Comparison of ENCODE assay signal across 10 cellular contexts in the genomic region with DNA sequence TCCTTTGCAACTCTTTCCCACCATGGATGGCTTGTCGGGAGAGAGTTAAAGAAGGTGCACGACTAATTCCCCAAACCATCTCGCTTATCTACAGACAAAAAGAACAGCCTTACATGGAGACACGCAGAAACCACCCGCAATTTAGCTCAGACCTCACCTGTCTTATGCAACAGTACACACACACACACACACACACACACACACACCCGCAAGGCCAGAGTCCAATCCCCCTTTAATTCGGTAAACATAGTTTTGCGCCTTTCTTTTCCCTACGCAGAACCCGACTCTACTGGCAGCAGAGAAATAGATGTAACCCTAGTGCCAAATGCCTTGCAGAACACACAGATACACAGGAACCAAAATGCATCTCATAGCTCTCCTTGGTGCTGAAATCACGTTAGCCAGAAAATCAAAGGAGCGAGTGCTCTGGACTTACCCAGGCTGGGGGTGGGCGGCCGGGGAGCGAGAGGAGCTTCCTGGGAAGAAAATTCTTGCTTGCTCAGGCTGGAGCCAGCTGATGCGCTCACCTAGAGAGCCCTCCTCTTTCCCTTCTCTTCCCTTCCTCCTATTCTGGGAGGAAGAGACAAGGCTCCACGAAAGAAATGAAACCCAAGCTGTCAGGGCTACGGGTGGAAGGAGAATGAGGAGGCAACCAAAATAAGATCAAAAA. TPM values are rescaled to one million over a fixed set of nuclear protein-coding genes. Genes with fewer than 3 reads are reported as not detected.
DNase-seq lines count a peak whose midpoint lies in the region; ATAC-seq, FAIRE-seq and TF ChIP-seq lines count a peak whose summit lies in the region.
"Had no signal": no experiment of that assay in that cellular context is flagged by ENCODE, and none has a peak within 500 bp of the region (broad histone marks: within the 10 kb centered on the region; RNA-seq: fewer than 3 reads in every experiment).

No MANE protein-coding gene starts in this region.

- POLR2A ChIA-PET in H1 (lab: Charles Lee; ENCODE audit: partially characterized antibody) = no interaction called here

- H2BK12ac ChIP-seq in H1 (ENCODE audit: low read depth, low read length) = no peak overlapping the region

- TF ChIP-seq RAD21 in H1 (IDR thresholded peaks at IDR 0.05 in 1 of 2, conservative IDR thresholded peaks at IDR 0.05 in 1 of 2; ENCODE audit: low read depth in 2 of 2, low read length in 2 of 2) (peak in 1 of 2 experiments; percentile 31; a peak in 1 of 4 replicates), neural cell (conservative IDR thresholded peaks at IDR 0.05) (no peak)

- no peak overlapping the region; the same call in 1 of the 2 replicates for H2BK15ac ChIP-seq in H1 (ENCODE audit: low read length)

- H3F3A ChIP-seq in neural cell (ENCODE audit: insufficient read depth, low read length, poor library complexity, severe bottlenecking) = no peaks in the 10 kb centered on the region

- no peak for TF ChIP-seq POLR2A in H1 (IDR thresholded peaks at IDR 0.05; ENCODE audit: control extremely low read depth in 1 of 2, low read depth in 2 of 2, low read length in 2 of 2)

- H3K79me2 ChIP-seq in H1 (ENCODE audit: control insufficient read depth in 1 of 2, insufficient read depth in 2 of 2, low read length in 2 of 2) = no peaks in the 10 kb centered on the region
- no peaks in the 10 kb centered on the region for H3K79me2 ChIP-seq in neural cell (replicated peaks; ENCODE audit: insufficient read depth, low read length)

- peak overlapping the region; percentile 57 to 60 for H3K4me2 ChIP-seq in H1 (ENCODE audit: insufficient read depth in 1 of 2, low read depth in 2 of 2, low read length in 2 of 2)
- no peak overlapping the region for H3K4me2 ChIP-seq in neural cell (ENCODE audit: low read length)
- H3K4me2 ChIP-seq: PC-9 had no signal

- CTCF ChIA-PET in H1 (lab: Charles Lee; ENCODE audit: partially characterized antibody) = interaction anchor here (0.6 to 9.8 kb wide), 46 partner anchors 10 to 369 kb away, joined by 3 to 277 read pairs (median 5); no protein-coding TSS in a partner anchor

- FAIRE-seq in H1 (lab: Jason Lieb, UNC) = peak; percentile 39

- no peak overlapping the region for H2BK5ac ChIP-seq in H1 (ENCODE audit: low read depth, low read length)

- H4K91ac ChIP-seq in H1 (replicated peaks; ENCODE audit: insufficient read length, low read length) = no peak overlapping the region

- H3K56ac ChIP-seq in H1 (replicated peaks; ENCODE audit: insufficient read length, low read depth, low read length) = no peak overlapping the region

- H3K18ac ChIP-seq in H1 (ENCODE audit: extremely low read depth, low read length) = no peak overlapping the region

- TF ChIP-seq CTCF in GM12865 (IDR thresholded peaks at IDR 0.05; ENCODE audit: insufficient read depth, low read depth, low read length, missing control alignments) (no peak), H1 (IDR thresholded peaks at IDR 0.05; ENCODE audit: control extremely low read depth in 1 of 3, insufficient read depth in 1 of 3, low read depth in 1 of 3, low read length in 3 of 3) (no peak), neural cell (IDR thresholded peaks at IDR 0.05; ENCODE audit: poor library complexity, severe bottlenecking) (no peak), omental fat pad (IDR thresholded peaks at IDR 0.05) (no peak)

- peaks cover 0 to 7% (median 3%) of the 10 kb centered on the region in 4 experiments; a peak in 3 of 7 replicates for H3K4me1 ChIP-seq in H1 (replicated peaks in 1 of 4; ENCODE audit: control insufficient read depth in 3 of 4, insufficient read depth in 4 of 4, low read length in 3 of 4)

- H4K20me1 ChIP-seq in H1 (replicated peaks in 1 of 2; ENCODE audit: control insufficient read depth in 1 of 2, insufficient read depth in 2 of 2, low read length in 2 of 2) (peaks cover 2% of the 10 kb centered on the region in 2 experiments), neural cell (ENCODE audit: insufficient read depth) (no peaks in the 10 kb centered on the region)

- H3K4ac ChIP-seq in H1 (replicated peaks; ENCODE audit: insufficient read length, low read depth, low read length) = no peak overlapping the region

- no peak overlapping the region for H2AK5ac ChIP-seq in H1 (ENCODE audit: low read depth, low read length)

- H3K27ac ChIP-seq in H1 (ENCODE audit: low read depth, low read length) = no peak overlapping the region
- H3K27ac ChIP-seq in neural cell (ENCODE audit: low read length) = no peak overlapping the region
- H3K27ac ChIP-seq: PC-9 had no signal

- H3K27me3 ChIP-seq in H1 (replicated peaks in 1 of 4; ENCODE audit: control insufficient read depth in 3 of 4, extremely low read depth in 1 of 4, insufficient read depth in 3 of 4, low read length in 3 of 4) = peaks cover 0 to 6% (median 0%) of the 10 kb centered on the region in 4 experiments; a peak in 2 of 7 replicates
- no peaks in the 10 kb centered on the region for H3K27me3 ChIP-seq in neural cell (ENCODE audit: insufficient read depth, low read depth, low read length)

- H3K23me2 ChIP-seq in H1 (ENCODE audit: low read depth, low read length) = no peaks in the 10 kb centered on the region; the same call in 1 of the 2 replicates

- TF ChIP-seq EP300 in H1 (IDR thresholded peaks at IDR 0.05; ENCODE audit: borderline replicate concordance in 1 of 2, low read depth in 2 of 2, low read length in 2 of 2) (no peak), neural cell (conservative IDR thresholded peaks at IDR 0.05; ENCODE audit: poor library complexity, severe bottlenecking) (no peak)

- no peak overlapping the region for H3K23ac ChIP-seq in H1 (ENCODE audit: insufficient read length)

- WGBS in H1 (ENCODE audit: extremely low coverage in 1 of 2, insufficient coverage in 1 of 2, insufficient read length in 1 of 2, insufficient replicate concordance in 2 of 2, low coverage in 1 of 2, low lambda C conversion rate in 2 of 2, missing lambda C conversion rate in 1 of 2), 2 experiments = 40% methylated on average over 17 of the region's 18 CpGs; no CpG with 5 or more reads in 1 of the 2 experiments

- ATAC-seq in HG03457 (IDR thresholded peaks at IDR 0.05; ENCODE audit: unreplicated experiment) (no peak), omental fat pad (ENCODE audit: low FRiP score) (no peak)

- H2BK120ac ChIP-seq in H1 (replicated peaks; ENCODE audit: low read depth, low read length) = no peak overlapping the region

- no peaks in the 10 kb centered on the region for H3K79me1 ChIP-seq in H1 (ENCODE audit: low read depth, low read length)

- no peaks in the 10 kb centered on the region for H3K36me3 ChIP-seq in H1 (ENCODE audit: control insufficient read depth in 2 of 4, insufficient read depth in 4 of 4, low read length in 3 of 4)
- H3K36me3 ChIP-seq in neural cell (ENCODE audit: insufficient read depth, low read length) = no peaks in the 10 kb centered on the region

- H2AFZ ChIP-seq in H1 (ENCODE audit: low read length) = no peak overlapping the region
- no peak overlapping the region for H2AFZ ChIP-seq in neural cell (ENCODE audit: low read depth, low read length)
- H2AFZ ChIP-seq: PC-9 had no signal

- no peak overlapping the region for H3K9ac ChIP-seq in H1 (replicated peaks in 1 of 4; ENCODE audit: extremely low read depth in 1 of 4, low read depth in 3 of 4, low read length in 3 of 4)
- peak overlapping the region; percentile 15 for H3K9ac ChIP-seq in neural cell (ENCODE audit: low read length)

- H2BK20ac ChIP-seq in H1 (ENCODE audit: low read length) = no peak overlapping the region

- no peaks in the 10 kb centered on the region for H3K9me3 ChIP-seq in H1 (ENCODE audit: insufficient read depth in 2 of 2, low read depth in 1 of 2, low read length in 1 of 2)
- H3K9me3 ChIP-seq in neural cell (ENCODE audit: low read length) = no peaks in the 10 kb centered on the region

- H3K9me2 ChIP-seq in neural cell (ENCODE audit: insufficient read depth, low read length) = no peaks in the 10 kb centered on the region

- no peak overlapping the region for H3K14ac ChIP-seq in H1 (ENCODE audit: insufficient read length)

- no peak overlapping the region for H4K5ac ChIP-seq in H1 (ENCODE audit: insufficient read length, low read depth, low read length)

- peak; percentile 31 for DNase-seq in GM12865 (ENCODE audit: low read depth)
- peak; percentile 7 for DNase-seq in NCI-H226
- DNase-seq in H1 (ENCODE audit: low read depth in 1 of 2, low spot score in 2 of 2) = peak in 1 of 2 experiments; percentile 59
- DNase-seq in activated CD8-positive, alpha-beta memory T cell treated with anti-CD3 and anti-CD28 coated beads, Interleukin-2, amount 50 U/mL, for 48 hours = no peak
- no peak for DNase-seq in activated T-cell treated with anti-CD3 and anti-CD28 coated beads, Interleukin-2, amount 50 U/mL, for 48 hours
- DNase-seq in omental fat pad (ENCODE audit: low spot score) = no peak
- DNase-seq: PC-9; stimulated activated CD4-positive, alpha-beta T cell treated with anti-CD3 and anti-CD28 coated beads, Interleukin-15, amount 100 ng/mL, for 24 hours had no signal

- no peak overlapping the region for H3K4me3 ChIP-seq in GM12865 (ENCODE audit: low read depth, low read length)
- peak overlapping the region; percentile 12 to 31 (median 18); a peak in 6 of 8 replicates for H3K4me3 ChIP-seq in H1 (ENCODE audit: extremely low read depth in 1 of 4, insufficient read depth in 2 of 4, low read depth in 3 of 4, low read length in 4 of 4)
- H3K4me3 ChIP-seq in neural cell (ENCODE audit: low read length) = peak overlapping the region; percentile 53
- H3K4me3 ChIP-seq: PC-9 had no signal

- H4K8ac ChIP-seq in H1 (ENCODE audit: extremely low read depth, insufficient read depth, low read length) = no peak overlapping the region

TF ChIP-seq in H1, 55 proteins besides CTCF, POLR2A, EP300 and RAD21 (continues in another document):
- TF ChIP-seq CBX5 (IDR thresholded peaks at IDR 0.05; ENCODE audit: low read depth, low read length) = no peak
- TF ChIP-seq RBBP5 (IDR thresholded peaks at IDR 0.05; ENCODE audit: borderline replicate concordance, low read depth, low read length) = 0 out of 2 replicates have a peak, but pooled peaks have one; percentile 28

TF ChIP-seq in neural cell, 6 proteins besides CTCF, POLR2A, EP300 and RAD21 (continues in another document):
- TF ChIP-seq EZH2 (IDR thresholded peaks at IDR 0.05; ENCODE audit: borderline replicate concordance, insufficient read depth, low read length, poor library complexity, severe bottlenecking) = no peak
- TF ChIP-seq POLR2AphosphoS5 (IDR thresholded peaks at IDR 0.05) = no peak

RNA-seq across cellular contexts. Expression of a gene that starts 0.5 kb away (rescaled TPM):
- total RNA-seq in H1 (2021; fragmentation: NEBNext Ultra II Directional; extraction: Animal tissue kit (Norgen Biotek cat#: 25700)) = not detected in 2 replicates
- polyA plus RNA-seq in H1 (2011; rRNA removed) = 0.02 and 0.03 TPM in 2 replicates
- not detected for polyA plus RNA-seq in H1 (2011; cell fraction: cytosol; rRNA removed)
- 0.01 TPM for polyA plus RNA-seq in H1 (2011; cell fraction: nucleus; rRNA removed)
- 0.01 TPM in 1 of 4 replicates, not detected in the others for polyA plus RNA-seq in H1 (2012, experiment 1 of 2)
- not detected for polyA plus RNA-seq in H1 (2012, experiment 2 of 2)
- 0.02 TPM for polyA plus RNA-seq in H1 (2013, experiment 1 of 2)
- under 0.01 TPM for polyA plus RNA-seq in H1 (2013, experiment 2 of 2)
- polyA minus RNA-seq in H1 (2011; rRNA and poly(A)+ RNA removed) = 0.05 TPM in 1 of 2 replicates, not detected in the other
- polyA minus RNA-seq in H1 (2011; cell fraction: cytosol; rRNA and poly(A)+ RNA removed) = not detected
- polyA minus RNA-seq in H1 (2011; cell fraction: nucleus; rRNA and poly(A)+ RNA removed) = not detected
- polyA plus RNA-seq in neural cell = 1.4 and 2.1 TPM in 2 replicates
- 3.9 and 5.6 TPM in 2 replicates for polyA minus RNA-seq in neural cell
- total RNA-seq in omental fat pad = under 1 TPM in 1 of 4 donors, not detected in 3; 0.13 TPM
- total RNA-seq: PC-9 had no signal

Comparison
In these comparisons a context has a peak if more than half of its experiments do, and no peak if none do; other contexts are left out.
1. DNase-seq: peak in GM12865 (single experiment) and NCI-H226 (single experiment); none in activated CD8-positive, alpha-beta memory T cell treated with anti-CD3 and anti-CD28 coated beads, Interleukin-2, amount 50 U/mL, for 48 hours (single experiment), activated T-cell treated with anti-CD3 and anti-CD28 coated beads, Interleukin-2, amount 50 U/mL, for 48 hours (0 of 2) and omental fat pad (single experiment).